Comparison of ENCODE assay signal across 8 cellular contexts in genomic region chr4:159446266-159446976, GRCh38.
DNase-seq lines count a peak whose midpoint lies in the region; ATAC-seq and TF ChIP-seq lines count a peak whose summit lies in the region.

No MANE protein-coding gene starts in this region.

- ATAC-seq in GM19351 (IDR thresholded peaks at IDR 0.05; ENCODE audit: unreplicated experiment) (peak; percentile 99), HG03196 (IDR thresholded peaks at IDR 0.05; ENCODE audit: unreplicated experiment) (peak; percentile 99), activated B cell treated with CpG ODN at 0.5 μM for 24 hours (ENCODE audit: low read depth) (peak; percentile 52)

- CTCF ChIA-PET in activated B cell treated with CpG ODN at 0.5 μM for 24 hours (lab: Charles Lee), result no interaction called here

- peak overlapping the region; percentile 95 for H2AFZ ChIP-seq in osteoblast (ENCODE audit: low read length)

- no peaks in the 10 kb centered on the region for H4K20me1 ChIP-seq in osteoblast (ENCODE audit: insufficient read depth, low read length)

- H3K4me1 ChIP-seq in osteoblast (ENCODE audit: insufficient read depth, low read length), result peaks cover 11% of the 10 kb centered on the region

- H3K27ac Mint-ChIP-seq in activated B cell treated with CpG ODN at 0.5 μM for 24 hours, result no peak overlapping the region

- H3K27me3 Mint-ChIP-seq in activated B cell treated with CpG ODN at 0.5 μM for 24 hours, result peaks cover 12% of the 10 kb centered on the region

- H3K4me3 ChIP-seq in fibroblast of villous mesenchyme (ENCODE audit: low read depth, low read length) (no peak overlapping the region), osteoblast (ENCODE audit: insufficient read depth, low read length) (no peak overlapping the region)

- peak; percentile 80 for DNase-seq in DMS53 (lab: John Stamatoyannopoulos, UW)
- DNase-seq in NCI-H2196 treated with DMSO at 0.1 percent for 48 hours (lab: John Stamatoyannopoulos, UW; ENCODE audit: unreplicated experiment), result peak; percentile 27
- DNase-seq in activated B cell treated with CpG ODN at 0.5 μM for 24 hours, result no peak
- peak; percentile 83 for DNase-seq in fibroblast of villous mesenchyme (ENCODE audit: low read depth)
- DNase-seq in osteoblast (ENCODE audit: insufficient read length, low spot score, missing footprints), result peak; percentile 67
- no peak for DNase-seq in activated CD4-positive, CD25-positive, alpha-beta regulatory T cell (lab: John Stamatoyannopoulos, UW)

- H3K27ac ChIP-seq in osteoblast (ENCODE audit: low read depth, low read length), result no peak overlapping the region

- H3K9me3 ChIP-seq in osteoblast (ENCODE audit: low read depth, low read length), result no peaks in the 10 kb centered on the region

- H3K27me3 ChIP-seq in osteoblast (ENCODE audit: insufficient read depth, low read length), result no peaks in the 10 kb centered on the region

- H3K79me2 ChIP-seq in osteoblast (ENCODE audit: insufficient read depth, low read length), result no peaks in the 10 kb centered on the region

- TF ChIP-seq CTCF in activated B cell treated with CpG ODN at 0.5 μM for 24 hours (IDR thresholded peaks at IDR 0.05) (peak; percentile 17), fibroblast of villous mesenchyme (IDR thresholded peaks at IDR 0.05; ENCODE audit: insufficient read depth, low read depth, low read length) (peak; percentile 96), osteoblast (IDR thresholded peaks at IDR 0.05; ENCODE audit: extremely low read depth, low read depth, low read length) (peak; percentile 94)

- no peak overlapping the region for H3K4me2 ChIP-seq in osteoblast (ENCODE audit: insufficient read depth, low read length)

- H3K4me3 Mint-ChIP-seq in activated B cell treated with CpG ODN at 0.5 μM for 24 hours, result no peak overlapping the region

- H3K4me1 Mint-ChIP-seq in activated B cell treated with CpG ODN at 0.5 μM for 24 hours, result no peaks in the 10 kb centered on the region

- intact Hi-C loops in activated B cell treated with CpG ODN at 0.5 μM for 24 hours (cut with micrococcal nuclease), result loop anchor here (1.0 to 2.0 kb wide), 2 partner anchors 1193 to 1456 kb away; no protein-coding TSS in a partner anchor

- no peaks in the 10 kb centered on the region for H3K36me3 ChIP-seq in osteoblast (ENCODE audit: insufficient read depth, low read length)

- no peaks in the 10 kb centered on the region for H3K36me3 Mint-ChIP-seq in activated B cell treated with CpG ODN at 0.5 μM for 24 hours (ENCODE audit: low read depth)

- no peaks in the 10 kb centered on the region for H3K9me3 Mint-ChIP-seq in activated B cell treated with CpG ODN at 0.5 μM for 24 hours

- POLR2A ChIA-PET in activated B cell treated with CpG ODN at 0.5 μM for 24 hours (lab: Charles Lee), result no interaction called here

Comparison
In these comparisons a context has a peak if more than half of its experiments do, and no peak if none do; other contexts are left out.
1. DNase-seq: peak in DMS53 (single experiment), NCI-H2196 treated with DMSO at 0.1 percent for 48 hours (single experiment), fibroblast of villous mesenchyme (single experiment) and osteoblast (single experiment); none in activated B cell treated with CpG ODN at 0.5 μM for 24 hours (single experiment) and activated CD4-positive, CD25-positive, alpha-beta regulatory T cell (0 of 4).
2. CTCF ChIP-seq: peak in every context shown above with its lines; median percentile 96 in fibroblast of villous mesenchyme; 94 in osteoblast; 17 in activated B cell treated with CpG ODN at 0.5 μM for 24 hours.
3. Peak in every context shown above with its lines, with median percentiles within 50 percentile points of each other: ATAC-seq.